23 cellular contexts compared by ENCODE assay signal in the genomic region with DNA sequence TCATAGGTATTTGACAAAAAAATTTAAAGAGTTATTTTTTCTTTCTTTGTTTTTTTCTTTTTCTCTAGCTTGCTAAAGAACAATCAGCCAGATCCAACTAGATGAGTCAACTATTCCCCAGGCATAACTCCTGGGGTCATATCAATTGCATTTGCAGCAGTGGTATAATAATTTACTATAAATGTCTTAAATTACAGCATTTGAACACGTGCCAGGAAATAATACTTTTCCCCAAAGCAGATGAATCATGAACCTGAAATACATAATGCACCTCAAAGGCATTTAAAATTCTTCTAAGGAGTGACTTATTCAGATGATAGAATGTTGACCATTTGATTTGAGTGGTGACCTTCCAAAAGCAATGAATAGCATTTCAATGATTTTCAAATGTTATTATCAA.
DNase-seq lines count a peak whose midpoint lies in the region; FAIRE-seq and TF ChIP-seq lines count a peak whose summit lies in the region.
"Had no signal": no experiment of that assay in that cellular context is flagged by ENCODE, and none has a peak within 500 bp of the region (broad histone marks: within the 10 kb centered on the region; RNA-seq: fewer than 3 reads in every experiment).

No MANE protein-coding gene starts in this region.

- no peak for TF ChIP-seq CTCF in fibroblast of lung (conservative IDR thresholded peaks at IDR 0.05 in 1 of 2, IDR thresholded peaks at IDR 0.05 in 1 of 2; ENCODE audit: low read depth in 1 of 2, low read length in 2 of 2)
- TF ChIP-seq CTCF in Peyer's patch (IDR thresholded peaks at IDR 0.05) = no peak

- no peak overlapping the region for H3K4me2 ChIP-seq in fibroblast of lung (ENCODE audit: extremely low read depth, insufficient read depth, low read length)
- H3K4me2 ChIP-seq: BLaER1 treated with 17β-estradiol and CSF1 and Interleukin-3, amounts not matched to agents 10 nM and 100 nM had no signal

- H3K36me3 ChIP-seq in fibroblast of lung (ENCODE audit: control insufficient read depth, insufficient read depth, low read length) = no peaks in the 10 kb centered on the region
- no peaks in the 10 kb centered on the region for H3K36me3 ChIP-seq in Peyer's patch
- H3K36me3 ChIP-seq: BLaER1 treated with 17β-estradiol and CSF1 and Interleukin-3, amounts not matched to agents 10 nM and 100 nM; spleen; tibial nerve had no signal

- H3K4me1 ChIP-seq in fibroblast of lung (ENCODE audit: control insufficient read depth, extremely low read depth, insufficient read depth, low read length) (no peaks in the 10 kb centered on the region), Peyer's patch (no peaks in the 10 kb centered on the region)
- H3K4me1 ChIP-seq: BLaER1 treated with 17β-estradiol and CSF1 and Interleukin-3, amounts not matched to agents 10 nM and 100 nM; spleen; tibial nerve had no signal

- no peak overlapping the region for H2AFZ ChIP-seq in fibroblast of lung (ENCODE audit: low read length)

- no peaks in the 10 kb centered on the region for H3K27me3 ChIP-seq in fibroblast of lung (ENCODE audit: control insufficient read depth, insufficient read depth, low read length)
- no peaks in the 10 kb centered on the region for H3K27me3 ChIP-seq in Peyer's patch
- H3K27me3 ChIP-seq: BLaER1 treated with 17β-estradiol and CSF1 and Interleukin-3, amounts not matched to agents 10 nM and 100 nM; spleen; tibial nerve had no signal

- no peaks in the 10 kb centered on the region for H3K79me2 ChIP-seq in fibroblast of lung (ENCODE audit: control insufficient read depth, insufficient read depth, low read length)

- peak; percentile 99 for FAIRE-seq in RCC 7860 (lab: Jason Lieb, UNC)
- FAIRE-seq in GM12892 (lab: Jason Lieb, UNC) = no peak
- FAIRE-seq: frontal cortex had no signal

- H3K9me3 ChIP-seq in fibroblast of lung (ENCODE audit: control insufficient read depth, insufficient read depth, low read depth, low read length) (no peaks in the 10 kb centered on the region), Peyer's patch (no peaks in the 10 kb centered on the region)
- H3K9me3 ChIP-seq: BLaER1 treated with 17β-estradiol and CSF1 and Interleukin-3, amounts not matched to agents 10 nM and 100 nM; spleen; tibial nerve had no signal

- H3K4me3 ChIP-seq in fibroblast of lung (replicated peaks in 1 of 4; ENCODE audit: control extremely low read depth in 1 of 4, insufficient read depth in 1 of 4, low read depth in 3 of 4, low read length in 4 of 4) = no peak overlapping the region
- H3K4me3 ChIP-seq in Peyer's patch = no peak overlapping the region
- H3K4me3 ChIP-seq: BLaER1 treated with 17β-estradiol and CSF1 and Interleukin-3, amounts not matched to agents 10 nM and 100 nM; lung; spleen; tibial nerve had no signal

- H3K27ac ChIP-seq in fibroblast of lung (ENCODE audit: insufficient read depth, low read length) (no peak overlapping the region), Peyer's patch (no peak overlapping the region)
- H3K27ac ChIP-seq: 22Rv1; BLaER1 treated with 17β-estradiol and CSF1 and Interleukin-3, amounts not matched to agents 10 nM and 100 nM; spleen; tibial nerve had no signal

- DNase-seq in NCI-H1092 treated with DMSO at 0.1 percent for 48 hours (lab: John Stamatoyannopoulos, UW) (peak; percentile 2), NCI-H1092 (lab: John Stamatoyannopoulos, UW) (no peak), RCC 7860 (ENCODE audit: low spot score) (peak; percentile 85), fibroblast of lung (ENCODE audit: low read depth in 2 of 2) (peak; percentile 4 to 55), stromal cell of bone marrow (ENCODE audit: low read depth) (peak; percentile 5), Peyer's patch (no peak), GM12892 (ENCODE audit: insufficient read length) (no peak), UCSD-AML1 (lab: John Stamatoyannopoulos, UW; ENCODE audit: unreplicated experiment) (no peak)
- DNase-seq: activated CD4-positive, alpha-beta memory T cell treated with anti-CD3 and anti-CD28 coated beads for 36 hours; activated naive CD8-positive, alpha-beta T cell treated with anti-CD3 and anti-CD28 coated beads for 36 hours; activated T-cell treated with anti-CD3 and anti-CD28 coated beads, Interleukin-2, amount 50 U/mL, for 72 hours; cerebellar nuclear complex; DND-41; endodermal cell; KBM-7; naive thymus-derived CD4-positive, alpha-beta T cell; NCI-H510A; spleen had no signal

- no peaks in the 10 kb centered on the region for H4K20me1 ChIP-seq in fibroblast of lung (ENCODE audit: control insufficient read depth, extremely low read depth, insufficient read depth, low read length)
- H4K20me1 ChIP-seq: BLaER1 treated with 17β-estradiol and CSF1 and Interleukin-3, amounts not matched to agents 10 nM and 100 nM had no signal

- TF ChIP-seq POLR2A in Peyer's patch (IDR thresholded peaks at IDR 0.05) (no peak), GM12892 (IDR thresholded peaks at IDR 0.05; ENCODE audit: low read depth, low read length) (no peak)

- no peak overlapping the region for H3K9ac ChIP-seq in fibroblast of lung (ENCODE audit: insufficient read depth, low read length)
- H3K9ac ChIP-seq: BLaER1 treated with 17β-estradiol and CSF1 and Interleukin-3, amounts not matched to agents 10 nM and 100 nM had no signal

Comparison
In these comparisons a context has a peak if more than half of its experiments do, and no peak if none do; other contexts are left out.
1. DNase-seq: peak in NCI-H1092 treated with DMSO at 0.1 percent for 48 hours (single experiment), RCC 7860 (single experiment), fibroblast of lung (2 of 2) and stromal cell of bone marrow (single experiment); none in NCI-H1092 (single experiment), Peyer's patch (0 of 3), GM12892 (single experiment) and UCSD-AML1 (single experiment).